14 cellular contexts compared by ENCODE assay signal in the genomic region with DNA sequence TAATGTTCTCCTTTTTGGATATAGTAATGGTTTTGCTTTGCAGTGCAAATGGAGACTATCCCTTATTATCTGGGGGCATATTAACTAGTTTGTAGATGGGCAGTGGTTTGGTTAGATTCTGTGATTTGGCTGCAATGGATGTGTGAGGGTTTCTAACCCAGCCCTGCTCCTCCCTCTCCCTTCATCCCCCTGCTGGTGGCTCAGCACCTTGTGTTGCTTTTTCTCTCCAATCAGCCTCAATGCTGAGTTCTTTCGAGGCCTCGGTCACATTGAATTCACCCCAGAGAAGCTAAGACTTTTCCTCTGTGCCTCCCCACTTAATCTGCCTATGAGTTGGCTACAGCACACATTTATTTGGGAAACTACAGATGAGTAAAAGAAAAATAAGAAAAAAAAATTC.
DNase-seq lines count a peak whose midpoint lies in the region; ATAC-seq and TF ChIP-seq lines count a peak whose summit lies in the region.
"Had no signal": no experiment of that assay in that cellular context is flagged by ENCODE, and none has a peak within 500 bp of the region (broad histone marks: within the 10 kb centered on the region; RNA-seq: fewer than 3 reads in every experiment).

No MANE protein-coding gene starts in this region.

- TF ChIP-seq CTCF in MCF 10A (IDR thresholded peaks at IDR 0.05; ENCODE audit: unreplicated experiment) (no peak), mammary epithelial cell (conservative IDR thresholded peaks at IDR 0.05 in 1 of 2, IDR thresholded peaks at IDR 0.05 in 1 of 2; ENCODE audit: extremely low read depth in 1 of 2, insufficient read depth in 1 of 2, low read depth in 1 of 2, low read length in 2 of 2) (no peak), Panc1 (IDR thresholded peaks at IDR 0.05) (peak; percentile 17), fibroblast of the aortic adventitia (IDR thresholded peaks at IDR 0.05; ENCODE audit: insufficient read depth, low read length) (peak; percentile 22), type B pancreatic cell (conservative IDR thresholded peaks at IDR 0.05) (peak; percentile 65), heart right ventricle (IDR thresholded peaks at IDR 0.05) (peak in 1 of 9 donors; percentile 10)

- H3K36me3 ChIP-seq in mammary epithelial cell (ENCODE audit: insufficient read depth, low read length): no peaks in the 10 kb centered on the region
- no peaks in the 10 kb centered on the region for H3K36me3 ChIP-seq in Panc1 (ENCODE audit: control insufficient read depth, insufficient read depth, low read length)
- H3K36me3 ChIP-seq in heart right ventricle: no peaks in the 10 kb centered on the region
- H3K36me3 ChIP-seq: adrenal gland had no signal

- H3K4me2 ChIP-seq in mammary epithelial cell (ENCODE audit: insufficient read depth, low read depth, low read length): no peak overlapping the region

- dilution Hi-C loops in mammary epithelial cell (cut with HindIII; ENCODE audit: low sequenced_read_pairs): no loop called here

- H3K27me3 Mint-ChIP-seq in MCF 10A (ENCODE audit: insufficient read depth, unreplicated experiment) (no peaks in the 10 kb centered on the region), type B pancreatic cell (no peaks in the 10 kb centered on the region)
- H3K27me3 Mint-ChIP-seq in activated naive CD4-positive, alpha-beta T cell treated with anti-CD3 and anti-CD28 coated beads, Interleukin-2, amount 10 ng/mL, durations not matched to agents 7 days and 5 days: no peaks in the 10 kb centered on the region

- no peak overlapping the region for H3K4me3 Mint-ChIP-seq in MCF 10A (ENCODE audit: unreplicated experiment)
- no peak overlapping the region for H3K4me3 Mint-ChIP-seq in type B pancreatic cell
- H3K4me3 Mint-ChIP-seq in activated naive CD4-positive, alpha-beta T cell treated with anti-CD3 and anti-CD28 coated beads, Interleukin-2, amount 10 ng/mL, durations not matched to agents 7 days and 5 days: no peak overlapping the region

- H3K9me3 Mint-ChIP-seq in MCF 10A (ENCODE audit: unreplicated experiment) (no peaks in the 10 kb centered on the region), type B pancreatic cell (no peaks in the 10 kb centered on the region)
- peaks cover 5% of the 10 kb centered on the region for H3K9me3 Mint-ChIP-seq in activated naive CD4-positive, alpha-beta T cell treated with anti-CD3 and anti-CD28 coated beads, Interleukin-2, amount 10 ng/mL, durations not matched to agents 7 days and 5 days

- H3K27ac ChIP-seq in mammary epithelial cell (ENCODE audit: insufficient read depth, low read depth, low read length) (no peak overlapping the region), Panc1 (ENCODE audit: low read length) (no peak overlapping the region), heart right ventricle (no peak overlapping the region)
- H3K27ac ChIP-seq: adrenal gland had no signal

- H3K4me1 Mint-ChIP-seq in MCF 10A (ENCODE audit: insufficient read depth, unreplicated experiment) (no peaks in the 10 kb centered on the region), type B pancreatic cell (ENCODE audit: unreplicated experiment) (no peaks in the 10 kb centered on the region)
- H3K4me1 Mint-ChIP-seq in activated naive CD4-positive, alpha-beta T cell treated with anti-CD3 and anti-CD28 coated beads, Interleukin-2, amount 10 ng/mL, durations not matched to agents 7 days and 5 days: no peaks in the 10 kb centered on the region

- CTCF ChIA-PET in MCF 10A (lab: Yijun Ruan, JAX): interaction anchor here (0.6 to 1.2 kb wide), 3 partner anchors 27 to 1349 kb away, joined by 3 to 4 read pairs (median 3); no protein-coding TSS in a partner anchor
- CTCF ChIA-PET in mammary epithelial cell (lab: Charles Lee; ENCODE audit: low non-redundant PET): no interaction called here
- CTCF ChIA-PET in Panc1 (lab: Charles Lee): no interaction called here
- CTCF ChIA-PET in activated naive CD4-positive, alpha-beta T cell treated with anti-CD3 and anti-CD28 coated beads, Interleukin-2, amount 10 ng/mL, durations not matched to agents 7 days and 5 days (lab: Charles Lee): no interaction called here

- no peaks in the 10 kb centered on the region for H3K9me3 ChIP-seq in mammary epithelial cell (replicated peaks; ENCODE audit: insufficient read depth, low read length)
- no peaks in the 10 kb centered on the region for H3K9me3 ChIP-seq in Panc1 (ENCODE audit: control insufficient read depth, insufficient read depth, low read depth, low read length)
- H3K9me3 ChIP-seq in heart right ventricle: peaks cover 0 to 3% (median 0%) of the 10 kb centered on the region in 11 donors
- H3K9me3 ChIP-seq: adrenal gland had no signal

- H3K4me3 ChIP-seq in mammary epithelial cell (replicated peaks in 1 of 3; ENCODE audit: insufficient read depth in 1 of 3, low read depth in 2 of 3, low read length in 3 of 3) (no peak overlapping the region), Panc1 (ENCODE audit: low read depth in 2 of 2, low read length in 2 of 2) (no peak overlapping the region), fibroblast of the aortic adventitia (ENCODE audit: low read depth, low read length) (no peak overlapping the region), heart right ventricle (no peak overlapping the region)
- H3K4me3 ChIP-seq: adrenal gland had no signal

- no peaks in the 10 kb centered on the region for H3K27me3 ChIP-seq in mammary epithelial cell (ENCODE audit: insufficient read depth, low read length)
- H3K27me3 ChIP-seq in Panc1 (ENCODE audit: control insufficient read depth, insufficient read depth, low read length): no peaks in the 10 kb centered on the region
- no peaks in the 10 kb centered on the region for H3K27me3 ChIP-seq in heart right ventricle
- H3K27me3 ChIP-seq: adrenal gland had no signal

- no peaks in the 10 kb centered on the region for H3K36me3 Mint-ChIP-seq in MCF 10A (ENCODE audit: insufficient read depth, unreplicated experiment)
- H3K36me3 Mint-ChIP-seq in type B pancreatic cell: no peaks in the 10 kb centered on the region
- H3K36me3 Mint-ChIP-seq in activated naive CD4-positive, alpha-beta T cell treated with anti-CD3 and anti-CD28 coated beads, Interleukin-2, amount 10 ng/mL, durations not matched to agents 7 days and 5 days: no peaks in the 10 kb centered on the region

- H3K4me1 ChIP-seq in mammary epithelial cell (ENCODE audit: insufficient read depth, low read length): no peaks in the 10 kb centered on the region
- no peaks in the 10 kb centered on the region for H3K4me1 ChIP-seq in Panc1 (ENCODE audit: control insufficient read depth, insufficient read depth, low read length)
- H3K4me1 ChIP-seq in heart right ventricle: no peaks in the 10 kb centered on the region
- H3K4me1 ChIP-seq: adrenal gland had no signal

- H3K27ac Mint-ChIP-seq in MCF 10A (ENCODE audit: low read depth, unreplicated experiment) (no peak overlapping the region), type B pancreatic cell (no peak overlapping the region)
- H3K27ac Mint-ChIP-seq in activated naive CD4-positive, alpha-beta T cell treated with anti-CD3 and anti-CD28 coated beads, Interleukin-2, amount 10 ng/mL, durations not matched to agents 7 days and 5 days: no peak overlapping the region

- POLR2A ChIA-PET in MCF 10A (lab: Yijun Ruan, JAX): no interaction called here
- POLR2A ChIA-PET in Panc1 (lab: Charles Lee): no interaction called here

- 61% methylated on average over 2 of the region's 2 CpGs for WGBS in mammary epithelial cell (ENCODE audit: low coverage, missing lambda C conversion rate)
- 53 to 58% methylated on average over 2 of the region's 2 CpGs for WGBS in heart right ventricle, 2 donors

- in situ Hi-C loops in mammary epithelial cell (cut with MboI; ENCODE audit: low sequenced_read_pairs in 2 of 2) (no loop called here), Panc1 (cut with HindIII; ENCODE audit: low pct_unique_long_range_greater_than_20kb, low sequenced_read_pairs) (no loop called here)

- no peak overlapping the region for H3K9ac ChIP-seq in mammary epithelial cell (ENCODE audit: insufficient read depth, low read length)

- H3K79me2 ChIP-seq in mammary epithelial cell (ENCODE audit: insufficient read depth, low read length): no peaks in the 10 kb centered on the region

- BruUV-seq in MCF 10A (replicated peaks; lab: Mats Ljungman, UMichigan) (no TSS peak), mammary epithelial cell (replicated peaks; lab: Mats Ljungman, UMichigan) (no TSS peak), Panc1 (replicated peaks; lab: Mats Ljungman, UMichigan) (no TSS peak)

- no peak for ATAC-seq in Panc1
- no peak for ATAC-seq in heart right ventricle
- no peak for ATAC-seq in GM21390 (IDR thresholded peaks at IDR 0.05; ENCODE audit: unreplicated experiment)
- ATAC-seq: left cardiac atrium had no signal

- intact Hi-C loops in MCF 10A (cut with micrococcal nuclease): no loop called here
- intact Hi-C loops in mammary epithelial cell (cut with micrococcal nuclease): no loop called here
- intact Hi-C loops in Panc1 (cut with micrococcal nuclease; ENCODE audit: unreplicated experiment): no loop called here
- intact Hi-C loops in heart right ventricle (cut with DNase I): no loop called here

- H4K20me1 ChIP-seq in mammary epithelial cell (ENCODE audit: insufficient read depth, low read length): no peaks in the 10 kb centered on the region

- DNase-seq in MCF 10A (ENCODE audit: unreplicated experiment) (peak; percentile 12), mammary epithelial cell (no peak), Panc1 (ENCODE audit: low read depth, low spot score) (no peak), fibroblast of the aortic adventitia (ENCODE audit: low read depth) (peak; percentile 3), type B pancreatic cell (ENCODE audit: extremely low spot score, unreplicated experiment) (no peak), heart right ventricle (no peak)
- no peak for DNase-seq in activated naive CD4-positive, alpha-beta T cell treated with anti-CD3 and anti-CD28 coated beads, Interleukin-2, amount 10 ng/mL, durations not matched to agents 7 days and 5 days
- DNase-seq: activated T-cell treated with anti-CD3 and anti-CD28 coated beads, Interleukin-2, amount 50 U/mL, for 1 hour; adrenal gland; DMS79 treated with DMSO at 0.1 percent for 48 hours; left cardiac atrium; NCI-H2029 treated with DMSO at 0.1 percent for 48 hours; stimulated activated CD4-positive, alpha-beta T cell treated with anti-CD3 and anti-CD28 coated beads, Interleukin-1b, Interleukin-23, amount 100 ng/mL, for 48 hours had no signal

- no peak overlapping the region for H2AFZ ChIP-seq in mammary epithelial cell (ENCODE audit: low read depth, low read length)

Comparison
In these comparisons a context has a peak if more than half of its experiments do, and no peak if none do; other contexts are left out.
1. DNase-seq: peak in MCF 10A (single experiment) and fibroblast of the aortic adventitia (single experiment); none in mammary epithelial cell (single experiment), Panc1 (single experiment), type B pancreatic cell (single experiment), activated naive CD4-positive, alpha-beta T cell treated with anti-CD3 and anti-CD28 coated beads, Interleukin-2, amount 10 ng/mL, durations not matched to agents 7 days and 5 days (single experiment) and heart right ventricle (0 of 2).
2. CTCF ChIP-seq: peak in Panc1 (single experiment), fibroblast of the aortic adventitia (single experiment) and type B pancreatic cell (single experiment); none in MCF 10A (single experiment) and mammary epithelial cell (0 of 2).